Comparison of ENCODE assay signal across 12 cellular contexts in the genomic region with DNA sequence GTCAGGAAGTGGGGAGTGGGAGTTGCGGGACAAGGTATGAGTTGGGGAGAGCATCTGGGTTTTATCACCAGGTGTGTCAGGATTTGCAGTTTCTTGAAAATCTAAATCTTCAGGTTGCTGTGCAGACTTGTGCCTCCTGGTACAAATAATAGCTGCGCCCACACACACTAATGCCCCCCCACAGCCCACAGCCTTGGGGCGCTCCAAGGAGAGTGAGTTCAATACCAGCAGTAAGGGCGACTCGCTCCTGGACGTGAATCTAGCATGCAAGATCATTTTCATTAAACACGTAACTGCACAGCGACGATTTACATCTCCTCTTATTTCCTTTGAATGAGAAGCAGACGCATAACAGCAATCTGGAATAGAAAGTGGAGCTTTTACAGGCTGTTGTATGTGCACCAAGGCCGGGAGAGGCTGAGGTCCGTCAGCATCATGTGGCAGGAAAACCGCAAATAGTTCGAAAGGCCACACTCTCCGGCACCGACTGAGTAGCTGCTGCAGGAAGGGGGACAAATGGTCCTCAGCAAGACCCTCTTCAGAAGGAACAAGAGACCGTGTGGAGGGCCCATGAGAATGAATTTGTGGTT.
DNase-seq lines count a peak whose midpoint lies in the region; ATAC-seq and TF ChIP-seq lines count a peak whose summit lies in the region.
"Had no signal": no experiment of that assay in that cellular context is flagged by ENCODE, and none has a peak within 500 bp of the region (broad histone marks: within the 10 kb centered on the region; RNA-seq: fewer than 3 reads in every experiment).

No MANE protein-coding gene starts in this region.

- no peaks in the 10 kb centered on the region for H3K27me3 Mint-ChIP-seq in MCF 10A (ENCODE audit: insufficient read depth, unreplicated experiment)
- H3K27me3 Mint-ChIP-seq: activated CD4-positive, alpha-beta T cell treated with anti-CD3 and anti-CD28 coated beads for 36 hours had no signal

- no peak overlapping the region for H3K27ac Mint-ChIP-seq in MCF 10A (ENCODE audit: low read depth, unreplicated experiment)
- H3K27ac Mint-ChIP-seq: activated CD4-positive, alpha-beta T cell treated with anti-CD3 and anti-CD28 coated beads for 36 hours had no signal

- H3K36me3 ChIP-seq in thoracic aorta = no peaks in the 10 kb centered on the region
- H3K36me3 ChIP-seq: left ventricle myocardium inferior had no signal

- H3K4me1 ChIP-seq in thoracic aorta (ENCODE audit: control insufficient read depth in 1 of 2, low read depth in 2 of 2) = no peaks in the 10 kb centered on the region

- in situ Hi-C loops in SK-MEL-5 (cut with HindIII; ENCODE audit: low pct_unique_long_range_greater_than_20kb, low sequenced_read_pairs) = no loop called here

- no peak overlapping the region for H3K4me3 Mint-ChIP-seq in MCF 10A (ENCODE audit: unreplicated experiment)
- H3K4me3 Mint-ChIP-seq: activated CD4-positive, alpha-beta T cell treated with anti-CD3 and anti-CD28 coated beads for 36 hours had no signal

- ATAC-seq in GM21390 (IDR thresholded peaks at IDR 0.05; ENCODE audit: unreplicated experiment) (peak; percentile 88), thoracic aorta (ENCODE audit: insufficient number of reproducible peaks, low FRiP score, low read depth) (no peak)
- ATAC-seq: activated CD4-positive, alpha-beta T cell treated with anti-CD3 and anti-CD28 coated beads for 36 hours; Panc1; right cardiac atrium had no signal

- POLR2A ChIA-PET in MCF 10A (lab: Yijun Ruan, JAX) = no interaction called here

- peak overlapping the region; percentile 14 to 24 for H3K4me3 ChIP-seq in foreskin fibroblast (ENCODE audit: low read depth in 1 of 2, low read length in 2 of 2)
- H3K4me3 ChIP-seq in thoracic aorta = peak overlapping the region; percentile 32
- H3K4me3 ChIP-seq: left ventricle myocardium inferior had no signal

- BruUV-seq in MCF 10A (replicated peaks; lab: Mats Ljungman, UMichigan) = no TSS peak

- H3K4me1 Mint-ChIP-seq in MCF 10A (ENCODE audit: insufficient read depth, unreplicated experiment) = no peaks in the 10 kb centered on the region

- CTCF ChIA-PET in MCF 10A (lab: Yijun Ruan, JAX) = interaction anchor here (0.5 to 1.0 kb wide), 4 partner anchors 13 to 1792 kb away, joined by 3 to 4 read pairs (median 4); no protein-coding TSS in a partner anchor

- peak; percentile 94 for DNase-seq in SK-MEL-5 (ENCODE audit: low read depth, low spot score)
- peak; percentile 26 to 64 for DNase-seq in foreskin fibroblast
- no peak for DNase-seq in thoracic aorta (ENCODE audit: low spot score)
- DNase-seq in MCF 10A (ENCODE audit: unreplicated experiment) = no peak
- no peak for DNase-seq in NCI-H526 (lab: John Stamatoyannopoulos, UW)
- DNase-seq in activated CD4-positive, alpha-beta T cell treated with anti-CD3 and anti-CD28 coated beads for 1 hour = no peak
- DNase-seq: activated CD4-positive, alpha-beta T cell treated with anti-CD3 and anti-CD28 coated beads for 36 hours; left ventricle myocardium inferior; NCI-H1417 treated with DMSO at 0.1 percent for 48 hours; right cardiac atrium had no signal

- TF ChIP-seq CTCF in foreskin fibroblast (IDR thresholded peaks at IDR 0.05; ENCODE audit: low read depth, low read length) (no peak), thoracic aorta (IDR thresholded peaks at IDR 0.05) (no peak), MCF 10A (IDR thresholded peaks at IDR 0.05; ENCODE audit: unreplicated experiment) (no peak)

- no peaks in the 10 kb centered on the region for H3K36me3 Mint-ChIP-seq in MCF 10A (ENCODE audit: insufficient read depth, unreplicated experiment)

- no peaks in the 10 kb centered on the region for H3K9me3 ChIP-seq in thoracic aorta
- H3K9me3 ChIP-seq: left ventricle myocardium inferior had no signal

- no peak overlapping the region for H3K27ac ChIP-seq in thoracic aorta
- H3K27ac ChIP-seq: left ventricle myocardium inferior had no signal

- no peaks in the 10 kb centered on the region for H3K9me3 Mint-ChIP-seq in MCF 10A (ENCODE audit: unreplicated experiment)

- H3K27me3 ChIP-seq in thoracic aorta (replicated peaks; ENCODE audit: insufficient read depth) = no peaks in the 10 kb centered on the region

- intact Hi-C loops in MCF 10A (cut with micrococcal nuclease) = no loop called here

Comparison
In these comparisons a context has a peak if more than half of its experiments do, and no peak if none do; other contexts are left out.
1. DNase-seq: peak in SK-MEL-5 (single experiment) and foreskin fibroblast (2 of 2); none in thoracic aorta (single experiment), MCF 10A (single experiment), NCI-H526 (0 of 2) and activated CD4-positive, alpha-beta T cell treated with anti-CD3 and anti-CD28 coated beads for 1 hour (single experiment).